Comparison of ENCODE assay signal across 31 cellular contexts in the genomic region with DNA sequence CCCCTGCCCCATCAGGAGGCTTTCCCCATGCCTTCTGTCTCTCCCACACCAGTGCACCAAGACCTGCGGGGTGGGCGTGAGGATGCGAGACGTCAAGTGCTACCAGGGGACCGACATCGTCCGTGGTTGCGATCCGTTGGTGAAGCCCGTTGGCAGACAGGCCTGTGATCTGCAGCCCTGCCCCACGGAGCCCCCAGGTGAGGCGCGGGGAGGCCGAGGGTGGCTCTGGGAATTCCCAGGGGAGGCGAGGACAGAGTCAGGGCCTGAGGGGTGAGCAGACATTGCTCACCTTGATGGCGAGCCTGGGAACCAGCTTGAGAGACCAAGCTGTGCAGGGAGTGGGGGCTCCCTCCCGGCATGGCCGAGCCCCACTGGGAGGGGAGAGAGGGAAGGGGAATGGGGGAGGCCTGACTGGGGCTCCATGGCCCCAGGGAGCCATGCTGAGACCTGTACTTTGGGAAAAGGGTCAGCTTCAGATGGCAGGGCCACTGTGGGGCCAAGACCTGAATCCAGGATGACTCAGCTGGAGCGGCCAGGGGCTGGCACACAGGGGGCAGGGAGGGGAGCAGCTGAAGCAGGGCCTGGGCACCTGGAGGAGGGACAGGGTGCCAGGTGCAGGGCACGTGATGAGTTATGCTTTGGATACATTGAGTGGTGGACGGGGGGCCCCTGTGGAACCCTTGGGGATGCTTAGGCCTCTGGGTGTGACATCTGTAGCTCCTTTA. TPM values are rescaled to one million over a fixed set of nuclear protein-coding genes. Genes with fewer than 3 reads are reported as not detected.
"Had no signal": no experiment of that assay in that cellular context is flagged by ENCODE, and none has a peak within 500 bp of the region (broad histone marks: within the 10 kb centered on the region; RNA-seq: fewer than 3 reads in every experiment).

No MANE protein-coding gene starts in this region.

- DNase-seq: activated B cell treated with CpG ODN at 0.5 μM for 24 hours; activated CD4-positive, alpha-beta memory T cell treated with anti-CD3 and anti-CD28 coated beads for 36 hours; activated CD4-positive, alpha-beta T cell treated with anti-CD3 and anti-CD28 coated beads for 4 hours; activated CD4-positive, alpha-beta T cell treated with anti-CD3 and anti-CD28 coated beads, Interleukin-2, amount 50 U/mL, for 1 hour; activated CD4-positive, CD25-positive, alpha-beta regulatory T cell treated with anti-CD3 and anti-CD28 coated beads, Interleukin-2, amount 50 U/mL, for 72 hours; activated CD8-positive, alpha-beta memory T cell treated with anti-CD3 and anti-CD28 coated beads, Interleukin-2, amount 50 U/mL, for 4 hours; activated gamma-delta T cell treated with Interleukin-2 at 50 U/mL for 16 hours; activated naive CD4-positive, alpha-beta T cell treated with anti-CD3 and anti-CD28 coated beads for 36 hours; activated T-cell treated with anti-CD3 and anti-CD28 coated beads for 4 hours; activated T-cell treated with anti-CD3 and anti-CD28 coated beads, Interleukin-2, amount 50 U/mL, for 4 hours; adrenal gland; body of pancreas; cerebellar nuclear complex; MM.1S; NCI-H1105; NCI-H1417 treated with DMSO at 0.1 percent for 48 hours; NCI-H1930; NCI-H2081 treated with DMSO at 0.1 percent for 48 hours; NCI-H226; NCI-H446 treated with DMSO at 0.1 percent for 48 hours; NK-92 treated with Interleukin-12 subunit alpha and Interleukin-12 subunit beta, amount 100 ng/mL, for 24 hours; PC-3; Peyer's patch; RPMI8226; SW 1271; T-helper 1 cell; T-helper 2 cell; T-helper 9 cell had no signal

- H3K9me3 Mint-ChIP-seq: activated B cell treated with CpG ODN at 0.5 μM for 24 hours; activated CD4-positive, alpha-beta memory T cell treated with anti-CD3 and anti-CD28 coated beads for 36 hours; activated naive CD4-positive, alpha-beta T cell treated with anti-CD3 and anti-CD28 coated beads for 36 hours; activated naive CD4-positive, alpha-beta T cell treated with anti-CD3 and anti-CD28 coated beads, Interleukin-2, amount 50 U/mL, for 72 hours; activated T-cell treated with anti-CD3 and anti-CD28 coated beads, Interleukin-2, amount 50 U/mL, for 4 hours; activated T-helper 1 cell treated with anti-CD3 and anti-CD28 coated beads, Interleukin-12 subunit alpha, Interleukin-12 subunit beta, Interleukin-2, Interleukin-4 antibody, amounts not matched to agents 30 ng/mL and 10 ng/mL and 1 ng/mL, durations not matched to agents 14 hours and 24 hours and 36 hours had no signal

- H3K36me3 ChIP-seq: adrenal gland, Peyer's patch had no signal

- H3K27me3 ChIP-seq: adrenal gland, body of pancreas, Peyer's patch had no signal

- H3K4me1 ChIP-seq: adrenal gland, body of pancreas had no signal

- H3K27ac Mint-ChIP-seq: activated B cell treated with CpG ODN at 0.5 μM for 24 hours; activated CD4-positive, alpha-beta memory T cell treated with anti-CD3 and anti-CD28 coated beads for 36 hours; activated naive CD4-positive, alpha-beta T cell treated with anti-CD3 and anti-CD28 coated beads for 36 hours; activated naive CD4-positive, alpha-beta T cell treated with anti-CD3 and anti-CD28 coated beads, Interleukin-2, amount 50 U/mL, for 72 hours; activated T-helper 1 cell treated with anti-CD3 and anti-CD28 coated beads, Interleukin-12 subunit alpha, Interleukin-12 subunit beta, Interleukin-2, Interleukin-4 antibody, amounts not matched to agents 30 ng/mL and 10 ng/mL and 1 ng/mL, durations not matched to agents 14 hours and 24 hours and 36 hours had no signal

- H3K36me3 Mint-ChIP-seq: activated CD4-positive, alpha-beta memory T cell treated with anti-CD3 and anti-CD28 coated beads for 36 hours; activated naive CD4-positive, alpha-beta T cell treated with anti-CD3 and anti-CD28 coated beads, Interleukin-2, amount 50 U/mL, for 72 hours had no signal

- H3K9ac ChIP-seq: KMS-11 had no signal

- H3K4me3 ChIP-seq: adrenal gland, body of pancreas, Peyer's patch had no signal

- ATAC-seq: activated naive CD4-positive, alpha-beta T cell treated with anti-CD3 and anti-CD28 coated beads, Interleukin-2, amount 50 U/mL, for 72 hours; activated T-cell treated with anti-CD3 and anti-CD28 coated beads, Interleukin-2, amount 50 U/mL, for 4 hours; body of pancreas; PC-3 had no signal

- H3K9me3 ChIP-seq: adrenal gland, body of pancreas had no signal

- H3K4me2 ChIP-seq: KMS-11 had no signal

- H3K27ac ChIP-seq: adrenal gland, body of pancreas, KMS-11, Peyer's patch had no signal

- H3K4me3 Mint-ChIP-seq: activated B cell treated with CpG ODN at 0.5 μM for 24 hours; activated CD4-positive, alpha-beta memory T cell treated with anti-CD3 and anti-CD28 coated beads for 36 hours; activated naive CD4-positive, alpha-beta T cell treated with anti-CD3 and anti-CD28 coated beads for 36 hours; activated T-cell treated with anti-CD3 and anti-CD28 coated beads, Interleukin-2, amount 50 U/mL, for 4 hours; activated T-helper 1 cell treated with anti-CD3 and anti-CD28 coated beads, Interleukin-12 subunit alpha, Interleukin-12 subunit beta, Interleukin-2, Interleukin-4 antibody, amounts not matched to agents 30 ng/mL and 10 ng/mL and 1 ng/mL, durations not matched to agents 14 hours and 24 hours and 36 hours had no signal

RNA-seq across cellular contexts. Expression of a gene that starts 49.2 kb away (rescaled TPM):
- polyA plus RNA-seq: adrenal gland had no signal
